Comparison of ENCODE assay signal across 9 cellular contexts in the genomic region with DNA sequence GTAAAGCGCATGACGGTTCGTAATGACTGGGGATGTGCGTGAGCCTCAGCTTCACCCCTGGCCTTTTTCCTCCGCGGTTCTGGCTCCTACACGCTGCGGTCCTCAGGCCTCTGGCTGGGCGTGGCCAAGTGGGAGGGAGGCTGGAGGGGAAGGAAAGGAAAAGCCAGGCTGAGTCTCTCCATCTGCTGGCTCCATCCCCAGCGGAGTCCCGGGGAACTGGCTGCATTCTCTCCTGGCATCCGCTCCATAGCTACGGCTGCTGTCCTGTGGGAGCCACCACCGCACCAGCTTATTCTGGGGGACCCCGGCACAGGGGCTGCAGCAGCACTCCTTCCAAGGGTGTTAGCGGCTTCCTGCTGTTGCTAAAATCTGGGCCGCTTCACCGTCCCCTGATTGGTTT.
DNase-seq lines count a peak whose midpoint lies in the region; ATAC-seq and TF ChIP-seq lines count a peak whose summit lies in the region.
"Had no signal": no experiment of that assay in that cellular context is flagged by ENCODE, and none has a peak within 500 bp of the region (broad histone marks: within the 10 kb centered on the region; RNA-seq: fewer than 3 reads in every experiment).

No MANE protein-coding gene starts in this region.

- H3K4me1 ChIP-seq in heart right ventricle: peaks cover 0 to 17% (median 0%) of the 10 kb centered on the region in 9 donors

- no peak overlapping the region for H3K27ac ChIP-seq in heart right ventricle

- peaks cover 38% of the 10 kb centered on the region for H3K27me3 Mint-ChIP-seq in WTC11 (ENCODE audit: low read depth)
- peaks cover 67% of the 10 kb centered on the region for H3K27me3 Mint-ChIP-seq in T-helper 17 cell
- peaks cover 71% of the 10 kb centered on the region for H3K27me3 Mint-ChIP-seq in MCF 10A (ENCODE audit: insufficient read depth, unreplicated experiment)

- 11 to 12% methylated on average over 18 of the region's 18 CpGs for WGBS in heart right ventricle, 2 donors

- H3K9me3 Mint-ChIP-seq in WTC11 (no peaks in the 10 kb centered on the region), MCF 10A (ENCODE audit: unreplicated experiment) (no peaks in the 10 kb centered on the region)
- no peaks in the 10 kb centered on the region for H3K9me3 Mint-ChIP-seq in activated naive CD4-positive, alpha-beta T cell treated with anti-CD3 and anti-CD28 coated beads, Interleukin-2, amount 50 U/mL, for 72 hours
- H3K9me3 Mint-ChIP-seq: activated T-cell treated with anti-CD3 and anti-CD28 coated beads, Interleukin-2, amount 50 U/mL, for 4 hours had no signal

- BruUV-seq in MCF 10A (replicated peaks; lab: Mats Ljungman, UMichigan): no TSS peak

- CTCF ChIA-PET in WTC11 (lab: Charles Lee) (interaction anchor here (0.8 to 1.6 kb wide), 4 partner anchors 9 to 432 kb away, joined by 3 to 7 read pairs (median 3); no protein-coding TSS in a partner anchor), MCF 10A (lab: Yijun Ruan, JAX) (interaction anchor here (0.6 to 1.1 kb wide), 2 partner anchors 218 to 431 kb away, joined by 3 read pairs; no protein-coding TSS in a partner anchor)

- intact Hi-C loops in heart right ventricle (cut with DNase I) (no loop called here), MCF 10A (cut with micrococcal nuclease) (no loop called here)

- H3K9me3 ChIP-seq in heart right ventricle: no peaks in the 10 kb centered on the region
- no peaks in the 10 kb centered on the region for H3K9me3 ChIP-seq in T-helper 17 cell (ENCODE audit: control insufficient read depth, low read length, poor library complexity, severe bottlenecking)

- no peaks in the 10 kb centered on the region for H3K36me3 ChIP-seq in heart right ventricle

- H3K27me3 ChIP-seq in heart right ventricle: peaks cover 0 to 62% (median 52%) of the 10 kb centered on the region in 7 donors

- no peaks in the 10 kb centered on the region for H3K36me3 Mint-ChIP-seq in WTC11
- H3K36me3 Mint-ChIP-seq in T-helper 17 cell (ENCODE audit: low read depth): peaks cover 7% of the 10 kb centered on the region
- no peaks in the 10 kb centered on the region for H3K36me3 Mint-ChIP-seq in activated naive CD4-positive, alpha-beta T cell treated with anti-CD3 and anti-CD28 coated beads, Interleukin-2, amount 50 U/mL, for 72 hours
- no peaks in the 10 kb centered on the region for H3K36me3 Mint-ChIP-seq in MCF 10A (ENCODE audit: insufficient read depth, unreplicated experiment)

- H3K4me3 Mint-ChIP-seq in WTC11 (peak overlapping the region; percentile 55), T-helper 17 cell (no peak overlapping the region), MCF 10A (ENCODE audit: unreplicated experiment) (no peak overlapping the region)
- H3K4me3 Mint-ChIP-seq: activated T-cell treated with anti-CD3 and anti-CD28 coated beads, Interleukin-2, amount 50 U/mL, for 4 hours had no signal

- POLR2A ChIA-PET in WTC11 (lab: Charles Lee): no interaction called here
- POLR2A ChIA-PET in MCF 10A (lab: Yijun Ruan, JAX): interaction anchor here (1.6 kb wide), 1 partner anchor 9 kb away, joined by 3 read pairs; no protein-coding TSS in a partner anchor

- H3K4me3 ChIP-seq in heart right ventricle: peak overlapping the region in 5 of 10 donors; percentile 2 to 26 (median 21)

- ATAC-seq in WTC11: peak; percentile 59
- ATAC-seq in heart right ventricle: peak; percentile 55 to 92 (median 84)
- no peak for ATAC-seq in T-helper 17 cell
- no peak for ATAC-seq in activated naive CD4-positive, alpha-beta T cell treated with anti-CD3 and anti-CD28 coated beads, Interleukin-2, amount 50 U/mL, for 72 hours
- no peak for ATAC-seq in GM19351 (IDR thresholded peaks at IDR 0.05; ENCODE audit: unreplicated experiment)
- ATAC-seq: activated T-cell treated with anti-CD3 and anti-CD28 coated beads, Interleukin-2, amount 50 U/mL, for 4 hours had no signal

- H3K4me1 Mint-ChIP-seq in WTC11 (peaks cover 33% of the 10 kb centered on the region), T-helper 17 cell (peaks cover 5% of the 10 kb centered on the region), MCF 10A (ENCODE audit: insufficient read depth, unreplicated experiment) (no peaks in the 10 kb centered on the region)

- TF ChIP-seq CTCF in WTC11 (IDR thresholded peaks at IDR 0.05) (no peak), heart right ventricle (IDR thresholded peaks at IDR 0.05) (no peak), MCF 10A (IDR thresholded peaks at IDR 0.05; ENCODE audit: unreplicated experiment) (no peak)

- DNase-seq in Ammon's horn (ENCODE audit: low spot score) (peak; percentile 74), WTC11 (ENCODE audit: low spot score) (peak; percentile 54), heart right ventricle (peak; percentile 56), nucleus accumbens (lab: John Stamatoyannopoulos, UW) (peak in 33 of 56 donors; percentile 5 to 77 (median 37)), T-helper 17 cell (no peak), MCF 10A (ENCODE audit: unreplicated experiment) (no peak)
- no peak for DNase-seq in activated naive CD4-positive, alpha-beta T cell treated with anti-CD3 and anti-CD28 coated beads, Interleukin-2, amount 50 U/mL, for 72 hours (ENCODE audit: low spot score in 2 of 2)
- DNase-seq: activated T-cell treated with anti-CD3 and anti-CD28 coated beads, Interleukin-2, amount 50 U/mL, for 4 hours had no signal

- H3K27ac Mint-ChIP-seq in WTC11: no peak overlapping the region
- H3K27ac Mint-ChIP-seq in T-helper 17 cell: no peak overlapping the region
- no peak overlapping the region for H3K27ac Mint-ChIP-seq in activated naive CD4-positive, alpha-beta T cell treated with anti-CD3 and anti-CD28 coated beads, Interleukin-2, amount 50 U/mL, for 72 hours
- H3K27ac Mint-ChIP-seq in MCF 10A (ENCODE audit: low read depth, unreplicated experiment): no peak overlapping the region

TF ChIP-seq in WTC11, 78 proteins besides CTCF, POLR2A, EP300 and RAD21:
- TF ChIP-seq, protein P1, sequence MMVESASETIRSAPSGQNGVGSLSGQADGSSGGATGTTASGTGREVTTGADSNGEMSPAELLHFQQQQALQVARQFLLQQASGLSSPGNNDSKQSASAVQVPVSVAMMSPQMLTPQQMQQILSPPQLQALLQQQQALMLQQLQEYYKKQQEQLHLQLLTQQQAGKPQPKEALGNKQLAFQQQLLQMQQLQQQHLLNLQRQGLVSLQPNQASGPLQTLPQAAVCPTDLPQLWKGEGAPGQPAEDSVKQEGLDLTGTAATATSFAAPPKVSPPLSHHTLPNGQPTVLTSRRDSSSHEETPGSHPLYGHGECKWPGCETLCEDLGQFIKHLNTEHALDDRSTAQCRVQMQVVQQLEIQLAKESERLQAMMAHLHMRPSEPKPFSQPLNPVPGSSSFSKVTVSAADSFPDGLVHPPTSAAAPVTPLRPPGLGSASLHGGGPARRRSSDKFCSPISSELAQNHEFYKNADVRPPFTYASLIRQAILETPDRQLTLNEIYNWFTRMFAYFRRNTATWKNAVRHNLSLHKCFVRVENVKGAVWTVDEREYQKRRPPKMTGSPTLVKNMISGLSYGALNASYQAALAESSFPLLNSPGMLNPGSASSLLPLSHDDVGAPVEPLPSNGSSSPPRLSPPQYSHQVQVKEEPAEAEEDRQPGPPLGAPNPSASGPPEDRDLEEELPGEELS (CRISPR knock-in tag; IDR thresholded peaks at IDR 0.05): 0 out of 2 replicates have a peak, but pooled peaks have one; percentile 21
- TF ChIP-seq, protein P2, sequence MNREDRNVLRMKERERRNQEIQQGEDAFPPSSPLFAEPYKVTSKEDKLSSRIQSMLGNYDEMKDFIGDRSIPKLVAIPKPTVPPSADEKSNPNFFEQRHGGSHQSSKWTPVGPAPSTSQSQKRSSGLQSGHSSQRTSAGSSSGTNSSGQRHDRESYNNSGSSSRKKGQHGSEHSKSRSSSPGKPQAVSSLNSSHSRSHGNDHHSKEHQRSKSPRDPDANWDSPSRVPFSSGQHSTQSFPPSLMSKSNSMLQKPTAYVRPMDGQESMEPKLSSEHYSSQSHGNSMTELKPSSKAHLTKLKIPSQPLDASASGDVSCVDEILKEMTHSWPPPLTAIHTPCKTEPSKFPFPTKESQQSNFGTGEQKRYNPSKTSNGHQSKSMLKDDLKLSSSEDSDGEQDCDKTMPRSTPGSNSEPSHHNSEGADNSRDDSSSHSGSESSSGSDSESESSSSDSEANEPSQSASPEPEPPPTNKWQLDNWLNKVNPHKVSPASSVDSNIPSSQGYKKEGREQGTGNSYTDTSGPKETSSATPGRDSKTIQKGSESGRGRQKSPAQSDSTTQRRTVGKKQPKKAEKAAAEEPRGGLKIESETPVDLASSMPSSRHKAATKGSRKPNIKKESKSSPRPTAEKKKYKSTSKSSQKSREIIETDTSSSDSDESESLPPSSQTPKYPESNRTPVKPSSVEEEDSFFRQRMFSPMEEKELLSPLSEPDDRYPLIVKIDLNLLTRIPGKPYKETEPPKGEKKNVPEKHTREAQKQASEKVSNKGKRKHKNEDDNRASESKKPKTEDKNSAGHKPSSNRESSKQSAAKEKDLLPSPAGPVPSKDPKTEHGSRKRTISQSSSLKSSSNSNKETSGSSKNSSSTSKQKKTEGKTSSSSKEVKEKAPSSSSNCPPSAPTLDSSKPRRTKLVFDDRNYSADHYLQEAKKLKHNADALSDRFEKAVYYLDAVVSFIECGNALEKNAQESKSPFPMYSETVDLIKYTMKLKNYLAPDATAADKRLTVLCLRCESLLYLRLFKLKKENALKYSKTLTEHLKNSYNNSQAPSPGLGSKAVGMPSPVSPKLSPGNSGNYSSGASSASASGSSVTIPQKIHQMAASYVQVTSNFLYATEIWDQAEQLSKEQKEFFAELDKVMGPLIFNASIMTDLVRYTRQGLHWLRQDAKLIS (CRISPR knock-in tag; IDR thresholded peaks at IDR 0.05; ENCODE audit: borderline replicate concordance): no peak

Comparison
In these comparisons a context has a peak if more than half of its experiments do, and no peak if none do; other contexts are left out.
1. DNase-seq: peak in Ammon's horn (single experiment), WTC11 (single experiment), heart right ventricle (2 of 2) and nucleus accumbens (33 of 56); none in T-helper 17 cell (0 of 3), activated naive CD4-positive, alpha-beta T cell treated with anti-CD3 and anti-CD28 coated beads, Interleukin-2, amount 50 U/mL, for 72 hours (0 of 2) and MCF 10A (single experiment).
2. ATAC-seq: peak in WTC11 (single experiment) and heart right ventricle (8 of 8); none in T-helper 17 cell (single experiment), activated naive CD4-positive, alpha-beta T cell treated with anti-CD3 and anti-CD28 coated beads, Interleukin-2, amount 50 U/mL, for 72 hours (0 of 2) and GM19351 (single experiment).